14 cellular contexts compared by ENCODE assay signal in the genomic region with DNA sequence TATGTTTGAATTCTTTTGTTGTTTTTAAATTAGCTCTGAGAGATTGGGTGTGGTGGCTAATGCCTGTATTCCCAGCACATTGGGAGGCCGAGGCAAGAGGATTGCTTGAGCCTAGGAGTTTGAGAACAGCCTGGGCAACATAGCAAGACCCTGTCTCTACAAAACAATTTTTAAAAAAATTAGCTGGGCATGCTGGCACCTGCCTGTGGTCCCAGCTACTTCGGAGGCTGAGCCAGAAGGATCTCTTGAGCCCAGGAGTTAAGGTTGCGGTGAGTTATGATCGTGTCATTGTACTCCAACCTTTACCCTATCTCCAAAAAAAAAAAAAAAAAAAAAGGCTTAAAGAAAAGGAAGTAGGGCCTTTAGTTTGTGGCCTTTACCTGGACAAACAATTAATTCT. TPM values are rescaled to one million over a fixed set of nuclear protein-coding genes. Genes with fewer than 3 reads are reported as not detected.
DNase-seq lines count a peak whose midpoint lies in the region; ATAC-seq, FAIRE-seq and TF ChIP-seq lines count a peak whose summit lies in the region.
"Had no signal": no experiment of that assay in that cellular context is flagged by ENCODE, and none has a peak within 500 bp of the region (broad histone marks: within the 10 kb centered on the region; RNA-seq: fewer than 3 reads in every experiment).

No MANE protein-coding gene starts in this region.

- no peak for TF ChIP-seq CTCF in KMS-11 (conservative IDR thresholded peaks at IDR 0.05; ENCODE audit: low read depth, low read length)
- no peak for TF ChIP-seq CTCF in K562 (IDR thresholded peaks at IDR 0.05 in 2 of 3, conservative IDR thresholded peaks at IDR 0.05 in 1 of 3; ENCODE audit: insufficient read depth in 2 of 3, low read depth in 1 of 3, low read length in 3 of 3)
- TF ChIP-seq CTCF in tibial artery (IDR thresholded peaks at IDR 0.05) = no peak

- DNase-seq in K562 (ENCODE audit: extremely low read depth in 1 of 4, low spot score in 3 of 4) (no peak), left lobe of liver (ENCODE audit: low spot score) (no peak), tibial artery (no peak), middle frontal gyrus (ENCODE audit: extremely low spot score, low spot score) (no peak), RPMI8226 (no peak), NCI-H1930 (lab: John Stamatoyannopoulos, UW) (no peak)
- DNase-seq: activated CD8-positive, alpha-beta memory T cell treated with anti-CD3 and anti-CD28 coated beads, Interleukin-2, amount 50 U/mL, for 4 hours; activated naive CD8-positive, alpha-beta T cell treated with anti-CD3 and anti-CD28 coated beads, Interleukin-2, amount 50 U/mL, for 24 hours; CD8-positive, alpha-beta T cell; GF-D8; NCI-H2029; stimulated activated CD4-positive, alpha-beta T cell treated with anti-CD3 and anti-CD28 coated beads, Interleukin-2, amount 100 ng/mL, for 48 hours; WERI-Rb-1 had no signal

- intact Hi-C loops in K562 (cut with micrococcal nuclease) (no loop called here), tibial artery (cut with DNase I; ENCODE audit: low total_unique reads) (no loop called here)

- CTCF ChIA-PET in K562 (lab: Yijun Ruan, JAX; ENCODE audit: low intra/inter-chr PET ratio) = no interaction called here

- H4K20me1 ChIP-seq in KMS-11 (ENCODE audit: insufficient read depth) = no peaks in the 10 kb centered on the region
- no peaks in the 10 kb centered on the region for H4K20me1 ChIP-seq in K562 (replicated peaks; ENCODE audit: control insufficient read depth, insufficient read depth, low read length)

- no peak for TF ChIP-seq RAD21 in K562 (CRISPR knock-in tag; conservative IDR thresholded peaks at IDR 0.05 in 1 of 2, IDR thresholded peaks at IDR 0.05 in 1 of 2)

- WGBS in K562 (ENCODE audit: insufficient coverage, low coverage, missing lambda C conversion rate) = 67% methylated on average over 4 of the region's 4 CpGs

- no peak overlapping the region for H3K9ac ChIP-seq in KMS-11
- H3K9ac ChIP-seq in K562 (ENCODE audit: insufficient read depth in 1 of 2, low read depth in 2 of 2, low read length in 2 of 2) = no peak overlapping the region

- H3K9me3 ChIP-seq in K562 (replicated peaks; ENCODE audit: control insufficient read depth, insufficient read depth, low read depth, low read length) = no peaks in the 10 kb centered on the region
- no peaks in the 10 kb centered on the region for H3K9me3 ChIP-seq in tibial artery

- H3K27ac ChIP-seq in KMS-11 (peak overlapping the region; percentile 37; the same call in 1 of the 2 replicates), K562 (ENCODE audit: extremely low read depth, low read depth, low read length) (no peak overlapping the region), tibial artery (peak overlapping the region; percentile 54 to 61)
- H3K27ac ChIP-seq: WERI-Rb-1 had no signal

- no peak for TF ChIP-seq POLR2A in K562 (conservative IDR thresholded peaks at IDR 0.05)

- POLR2A ChIA-PET in K562 (lab: Yijun Ruan, JAX) = interaction anchor here (0.8 to 1.9 kb wide), 6 partner anchors 10 to 63 kb away, joined by 3 to 6 read pairs (median 4); partner anchors contain the start of gene FAM83D

- no peaks in the 10 kb centered on the region for H3K9me1 ChIP-seq in K562 (ENCODE audit: control insufficient read depth, insufficient read depth, low read length)

- H3K27me3 ChIP-seq in KMS-11 (ENCODE audit: insufficient read depth, low read depth) (no peaks in the 10 kb centered on the region), K562 (ENCODE audit: control insufficient read depth in 2 of 2, insufficient read depth in 2 of 2, low read length in 2 of 2) (no peaks in the 10 kb centered on the region), tibial artery (no peaks in the 10 kb centered on the region)

- H3K36me3 ChIP-seq in KMS-11 (ENCODE audit: insufficient read depth) (peaks cover 4% of the 10 kb centered on the region; the same call in 1 of the 2 replicates), K562 (ENCODE audit: control insufficient read depth, insufficient read depth, low read length) (peaks cover 44% of the 10 kb centered on the region), tibial artery (peaks cover 8 to 19% (median 12%) of the 10 kb centered on the region in 3 donors)

- H3K4me2 ChIP-seq in KMS-11 (peak overlapping the region; percentile 75), K562 (ENCODE audit: insufficient read depth, low read length) (no peak overlapping the region)

- no peak for ATAC-seq in K562
- peak; percentile 36 for ATAC-seq in left lobe of liver
- ATAC-seq: activated naive CD8-positive, alpha-beta T cell treated with anti-CD3 and anti-CD28 coated beads, Interleukin-2, amount 50 U/mL, for 24 hours; CD8-positive, alpha-beta T cell had no signal

- in situ Hi-C loops in K562 (cut with MboI) = no loop called here

- H3K4me1 ChIP-seq in KMS-11 (ENCODE audit: low read depth, poor library complexity, severe bottlenecking) (peaks cover 47% of the 10 kb centered on the region), K562 (replicated peaks in 1 of 2; ENCODE audit: control insufficient read depth in 2 of 2, insufficient read depth in 2 of 2, low read length in 2 of 2) (peaks cover 0 to 3% of the 10 kb centered on the region in 2 experiments; a peak in 2 of 5 replicates), tibial artery (peaks cover 0 to 28% (median 8%) of the 10 kb centered on the region in 4 donors)

- no TSS peak for BruUV-seq in K562 (replicated peaks; lab: Mats Ljungman, UMichigan)

- no peaks in the 10 kb centered on the region for H3K79me2 ChIP-seq in KMS-11 (ENCODE audit: insufficient read depth, low read depth)
- peaks cover 3% of the 10 kb centered on the region for H3K79me2 ChIP-seq in K562 (ENCODE audit: control insufficient read depth, insufficient read depth, low read length)

- FAIRE-seq in K562 (lab: Jason Lieb, UNC) = no peak

- TF ChIP-seq EP300 in K562 (IDR thresholded peaks at IDR 0.05; ENCODE audit: low read length) = no peak

- H2AFZ ChIP-seq in KMS-11 (ENCODE audit: low read depth) = no peak overlapping the region
- H2AFZ ChIP-seq in K562 (ENCODE audit: low read depth, low read length) = no peak overlapping the region

- no peak overlapping the region for H3K4me3 ChIP-seq in KMS-11 (IDR thresholded peaks at IDR 0.05; ENCODE audit: insufficient read depth, low read depth, low read length)
- no peak overlapping the region for H3K4me3 ChIP-seq in K562
- H3K4me3 ChIP-seq in tibial artery = no peak overlapping the region

TF ChIP-seq in K562, 482 proteins besides CTCF, POLR2A, EP300 and RAD21:
- TF ChIP-seq MTA1 (IDR thresholded peaks at IDR 0.05; ENCODE audit: borderline replicate concordance) = no peak
- no peak for TF ChIP-seq ZC3H11A (IDR thresholded peaks at IDR 0.05; ENCODE audit: low read depth, low read length)
- no peak for TF ChIP-seq BRF1 (IDR thresholded peaks at IDR 0.05; ENCODE audit: borderline replicate concordance, extremely low read depth, insufficient read length)
- TF ChIP-seq SMARCA5 (IDR thresholded peaks at IDR 0.05) = no peak
- peak; percentile 56; the same call in 1 of the 2 replicates for TF ChIP-seq ZNF121 (CRISPR knock-in tag; conservative IDR thresholded peaks at IDR 0.05)

RNA-seq across cellular contexts. Expression of gene DHX35, which starts 22.9 kb away (rescaled TPM):
- 39.4 and 43.4 TPM in 2 replicates for total RNA-seq in K562 (2011; cell fraction: chromatin; rRNA removed; ENCODE audit: low replicate concordance)
- 22.5 and 28.2 TPM in 2 replicates for total RNA-seq in K562 (2011; cell fraction: nucleolus; rRNA removed)
- total RNA-seq in K562 (2011; cell fraction: nucleoplasm; rRNA removed) = 33.8 and 41.0 TPM in 2 replicates
- total RNA-seq in K562 (2014; rRNA removed) (14.9 and 15.8 TPM in 2 replicates), K562 (2014; rRNA removed; fragmentation: Illumina TruSeq; extraction: Trizol) (16.3 TPM in 2 replicates), K562 (2015; rRNA removed; fragmentation: Illumina TruSeq; extraction: Trizol) (17.8 and 18.5 TPM in 2 replicates), K562 (2021) (14.7 and 16.9 TPM in 2 replicates), left lobe of liver (6.2 TPM)
- polyA plus RNA-seq in K562 (2011; rRNA removed) (25.6 and 27.5 TPM in 2 replicates), K562 (2014; fragmentation: Illumina TruSeq; extraction: Trizol) (20.8 and 24.2 TPM in 2 replicates), K562 (2014; fragmentation: Nextera tagmentation; extraction: Ambion mirVana) (10 to 100 TPM in 1 of 2 experiments, 1 to 10 TPM in 1; 6.5 to 12.0 TPM), K562 (2014; rRNA removed) (18.2 and 23.6 TPM in 2 replicates)
- 18.1 and 25.8 TPM in 2 replicates for polyA plus RNA-seq in K562 (2011; cell fraction: cytosol; rRNA removed)
- polyA plus RNA-seq in K562 (2011; cell fraction: nucleus; rRNA removed) = 44.2 and 53.9 TPM in 2 replicates
- 9.0 and 9.1 TPM in 2 replicates for polyA plus RNA-seq in K562 (2012)
- polyA minus RNA-seq in K562 (2011; rRNA and poly(A)+ RNA removed) = 31.5 and 32.2 TPM in 2 replicates
- 12.5 and 13.8 TPM in 2 replicates for polyA minus RNA-seq in K562 (2011; cell fraction: cytosol; rRNA and poly(A)+ RNA removed)
- polyA minus RNA-seq in K562 (2011; cell fraction: nucleus; rRNA and poly(A)+ RNA removed) = 19.7 and 32.0 TPM in 2 replicates

RNA-seq across cellular contexts. Expression of gene FAM83D, which starts 58.8 kb away (rescaled TPM):
- 59.8 and 69.3 TPM in 2 replicates for total RNA-seq in K562 (2011; cell fraction: chromatin; rRNA removed; ENCODE audit: low replicate concordance)
- 58.9 and 62.4 TPM in 2 replicates for total RNA-seq in K562 (2011; cell fraction: nucleolus; rRNA removed)
- total RNA-seq in K562 (2011; cell fraction: nucleoplasm; rRNA removed) = 44.0 and 52.1 TPM in 2 replicates
- total RNA-seq in K562 (2014; rRNA removed) (43.5 and 64.6 TPM in 2 replicates), K562 (2014; rRNA removed; fragmentation: Illumina TruSeq; extraction: Trizol) (46.0 and 47.2 TPM in 2 replicates), K562 (2015; rRNA removed; fragmentation: Illumina TruSeq; extraction: Trizol) (38.6 TPM in 2 replicates), K562 (2021) (51.9 and 55.6 TPM in 2 replicates), left lobe of liver (2.9 TPM)
- polyA plus RNA-seq in K562 (2011; rRNA removed) (66.1 and 79.6 TPM in 2 replicates), K562 (2014; fragmentation: Illumina TruSeq; extraction: Trizol) (57.5 and 64.1 TPM in 2 replicates), K562 (2014; fragmentation: Nextera tagmentation; extraction: Ambion mirVana) (1 to 10 TPM; 8.2 to 9.9 TPM), K562 (2014; rRNA removed) (35.6 and 56.1 TPM in 2 replicates)
- polyA plus RNA-seq in K562 (2011; cell fraction: cytosol; rRNA removed) = 57.6 and 77.4 TPM in 2 replicates
- 90.7 and 94.9 TPM in 2 replicates for polyA plus RNA-seq in K562 (2011; cell fraction: nucleus; rRNA removed)
- 17.9 and 30.5 TPM in 2 replicates for polyA plus RNA-seq in K562 (2012)
- polyA minus RNA-seq in K562 (2011; rRNA and poly(A)+ RNA removed) = 67.6 and 82.6 TPM in 2 replicates
- polyA minus RNA-seq in K562 (2011; cell fraction: cytosol; rRNA and poly(A)+ RNA removed) = 36.9 and 40.1 TPM in 2 replicates
- polyA minus RNA-seq in K562 (2011; cell fraction: nucleus; rRNA and poly(A)+ RNA removed) = 46.3 and 57.0 TPM in 2 replicates

Comparison
In these comparisons a context has a peak if more than half of its experiments do, and no peak if none do; other contexts are left out.
1. RNA of gene FAM83D, which starts 58.8 kb away (total RNA-seq): 38.6 to 69.3 TPM in K562; 2.9 TPM in left lobe of liver (single experiment); every median in the first group is over 10 times any median in the second.